In genomic region chr5:175520873-175521272, GRCh38 we compare ENCODE assay signal across 19 cellular contexts. TPM values are rescaled to one million over a fixed set of nuclear protein-coding genes. Genes with fewer than 3 reads are reported as not detected.
DNase-seq lines count a peak whose midpoint lies in the region; ATAC-seq and TF ChIP-seq lines count a peak whose summit lies in the region.
"Had no signal": no experiment of that assay in that cellular context is flagged by ENCODE, and none has a peak within 500 bp of the region (broad histone marks: within the 10 kb centered on the region; RNA-seq: fewer than 3 reads in every experiment).

No MANE protein-coding gene starts in this region.

- peaks cover 75% of the 10 kb centered on the region for H3K4me1 Mint-ChIP-seq in T-helper 2 cell treated with Interferon-gamma antibody and Interleukin-4, amounts not matched to agents 5 μg/mL and 100 μg/mL, for 36 hours (ENCODE audit: low read depth)
- peaks cover 46% of the 10 kb centered on the region for H3K4me1 Mint-ChIP-seq in T-helper 17 cell
- H3K4me1 Mint-ChIP-seq in activated naive CD8-positive, alpha-beta T cell treated with anti-CD3 and anti-CD28 coated beads, Interleukin-2, amount 50 U/mL, for 24 hours, result peaks cover 80% of the 10 kb centered on the region

- ATAC-seq in T-helper 17 cell (no peak), HG03457 (IDR thresholded peaks at IDR 0.05; ENCODE audit: unreplicated experiment) (no peak)
- ATAC-seq in activated naive CD8-positive, alpha-beta T cell treated with anti-CD3 and anti-CD28 coated beads, Interleukin-2, amount 50 U/mL, for 24 hours, result no peak
- ATAC-seq: HCT116 had no signal

- no peak for TF ChIP-seq POLR2A in suprapubic skin (IDR thresholded peaks at IDR 0.05)

- peaks cover 78% of the 10 kb centered on the region for H3K36me3 Mint-ChIP-seq in T-helper 2 cell treated with Interferon-gamma antibody and Interleukin-4, amounts not matched to agents 5 μg/mL and 100 μg/mL, for 36 hours (ENCODE audit: low read depth)
- H3K36me3 Mint-ChIP-seq in T-helper 17 cell (ENCODE audit: low read depth), result peaks cover 15% of the 10 kb centered on the region
- H3K36me3 Mint-ChIP-seq in activated naive CD8-positive, alpha-beta T cell treated with anti-CD3 and anti-CD28 coated beads, Interleukin-2, amount 50 U/mL, for 24 hours (ENCODE audit: low read depth), result peaks cover 88% of the 10 kb centered on the region

- peaks cover 35 to 41% of the 10 kb centered on the region in 2 experiments for H3K4me1 ChIP-seq in neutrophil (ENCODE audit: control insufficient read depth in 1 of 2, insufficient read depth in 1 of 2, low read depth in 1 of 2, low read length in 1 of 2)
- H3K4me1 ChIP-seq in suprapubic skin, result no peaks in the 10 kb centered on the region
- H3K4me1 ChIP-seq: esophagus muscularis mucosa had no signal

- 80% methylated on average over 2 of the region's 2 CpGs for WGBS in suprapubic skin

- H3K27me3 ChIP-seq in neutrophil (no peaks in the 10 kb centered on the region), suprapubic skin (no peaks in the 10 kb centered on the region)
- H3K27me3 ChIP-seq: esophagus muscularis mucosa, transverse colon had no signal

- no peak for DNase-seq in T-helper 2 cell treated with Interferon-gamma antibody and Interleukin-4, amounts not matched to agents 5 μg/mL and 100 μg/mL, for 36 hours (ENCODE audit: low spot score)
- DNase-seq in T-helper 2 cell (no peak), T-helper 17 cell (no peak), anterior cingulate cortex (lab: John Stamatoyannopoulos, UW) (no peak), suprapubic skin (ENCODE audit: low spot score in 2 of 2) (no peak)
- DNase-seq in activated naive CD8-positive, alpha-beta T cell treated with anti-CD3 and anti-CD28 coated beads, Interleukin-2, amount 50 U/mL, for 24 hours, result no peak
- DNase-seq: 8988T; DMS79; effector CD8-positive, alpha-beta T cell; islet precursor cell; NCI-H1417 treated with DMSO at 0.1 percent for 48 hours; SIG-M5; small intestine; transverse colon; WERI-Rb-1 had no signal

- H3K4me3 Mint-ChIP-seq in T-helper 2 cell treated with Interferon-gamma antibody and Interleukin-4, amounts not matched to agents 5 μg/mL and 100 μg/mL, for 36 hours, result peak overlapping the region; percentile 57
- peak overlapping the region; percentile 82 for H3K4me3 Mint-ChIP-seq in T-helper 17 cell
- H3K4me3 Mint-ChIP-seq in activated naive CD8-positive, alpha-beta T cell treated with anti-CD3 and anti-CD28 coated beads, Interleukin-2, amount 50 U/mL, for 24 hours, result peak overlapping the region; percentile 85

- H3K9me3 ChIP-seq in T-helper 17 cell (ENCODE audit: control insufficient read depth, low read length, poor library complexity, severe bottlenecking) (peaks cover 6% of the 10 kb centered on the region), neutrophil (no peaks in the 10 kb centered on the region), suprapubic skin (no peaks in the 10 kb centered on the region)
- H3K9me3 ChIP-seq: esophagus muscularis mucosa, transverse colon had no signal

- H3K27ac ChIP-seq in neutrophil (peak overlapping the region; percentile 75), suprapubic skin (no peak overlapping the region)
- H3K27ac ChIP-seq: esophagus muscularis mucosa, transverse colon, WERI-Rb-1 had no signal

- peak overlapping the region in 1 of 2 experiments; percentile 39 for H3K4me3 ChIP-seq in neutrophil (ENCODE audit: low read depth in 1 of 2, low read length in 1 of 2)
- no peak overlapping the region for H3K4me3 ChIP-seq in suprapubic skin
- H3K4me3 ChIP-seq: esophagus muscularis mucosa, transverse colon had no signal

- TF ChIP-seq CTCF in neutrophil (IDR thresholded peaks at IDR 0.05) (no peak), suprapubic skin (IDR thresholded peaks at IDR 0.05) (no peak)

- peaks cover 14% of the 10 kb centered on the region for H3K9me3 Mint-ChIP-seq in T-helper 2 cell treated with Interferon-gamma antibody and Interleukin-4, amounts not matched to agents 5 μg/mL and 100 μg/mL, for 36 hours
- H3K9me3 Mint-ChIP-seq in activated naive CD8-positive, alpha-beta T cell treated with anti-CD3 and anti-CD28 coated beads, Interleukin-2, amount 50 U/mL, for 24 hours, result peaks cover 13% of the 10 kb centered on the region

- peaks cover 15% of the 10 kb centered on the region for H3K36me3 ChIP-seq in neutrophil
- peaks cover 64% of the 10 kb centered on the region for H3K36me3 ChIP-seq in suprapubic skin

- H3K27ac Mint-ChIP-seq in T-helper 2 cell treated with Interferon-gamma antibody and Interleukin-4, amounts not matched to agents 5 μg/mL and 100 μg/mL, for 36 hours, result peak overlapping the region; percentile 88
- peak overlapping the region; percentile 88 for H3K27ac Mint-ChIP-seq in T-helper 17 cell
- H3K27ac Mint-ChIP-seq in activated naive CD8-positive, alpha-beta T cell treated with anti-CD3 and anti-CD28 coated beads, Interleukin-2, amount 50 U/mL, for 24 hours, result peak overlapping the region; percentile 100

- no peak for TF ChIP-seq EP300 in suprapubic skin (IDR thresholded peaks at IDR 0.05)

- H3K27me3 Mint-ChIP-seq in T-helper 2 cell treated with Interferon-gamma antibody and Interleukin-4, amounts not matched to agents 5 μg/mL and 100 μg/mL, for 36 hours (ENCODE audit: low read depth), result no peaks in the 10 kb centered on the region
- no peaks in the 10 kb centered on the region for H3K27me3 Mint-ChIP-seq in T-helper 17 cell
- peaks cover 2% of the 10 kb centered on the region for H3K27me3 Mint-ChIP-seq in activated naive CD8-positive, alpha-beta T cell treated with anti-CD3 and anti-CD28 coated beads, Interleukin-2, amount 50 U/mL, for 24 hours

RNA-seq across cellular contexts. Expression of gene SFXN1, which starts 42.5 kb away (rescaled TPM):
- total RNA-seq in T-helper 17 cell (10 to 100 TPM; 59.4 to 88.3 TPM), suprapubic skin (10 to 100 TPM; 13.5 to 37.4 (median 25.6) TPM)
